ENCODE assay signal across 14 cellular contexts in the genomic region with DNA sequence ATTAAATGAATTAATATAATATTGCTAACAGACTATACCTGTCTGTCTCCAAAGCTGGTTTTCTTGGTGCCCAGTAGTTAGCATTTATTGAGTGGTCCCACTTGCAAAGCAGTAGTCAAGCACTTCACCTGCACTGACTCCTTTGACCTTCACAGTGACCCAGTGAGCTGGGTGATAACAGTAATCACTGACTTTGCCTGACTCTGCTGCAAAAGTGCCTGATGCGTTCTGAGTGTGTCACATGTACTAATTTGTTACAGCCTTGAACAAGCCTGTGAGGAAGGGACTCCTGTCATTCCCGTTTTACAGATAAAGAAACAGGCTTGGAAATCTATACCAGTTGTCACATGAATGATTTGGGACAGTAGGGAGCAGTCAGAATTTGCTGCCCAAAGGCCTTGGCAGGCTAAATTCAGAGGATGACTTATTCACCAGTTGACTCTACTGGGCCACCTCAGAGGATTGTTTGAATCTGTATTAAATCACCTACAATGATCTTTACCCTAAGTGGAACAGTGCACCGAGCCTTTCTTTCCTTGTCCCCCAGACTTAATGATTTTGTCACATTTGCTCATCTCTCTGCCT.
DNase-seq lines count a peak whose midpoint lies in the region; ATAC-seq and TF ChIP-seq lines count a peak whose summit lies in the region.
"Had no signal": no experiment of that assay in that cellular context is flagged by ENCODE, and none has a peak within 500 bp of the region (broad histone marks: within the 10 kb centered on the region; RNA-seq: fewer than 3 reads in every experiment).

No MANE protein-coding gene starts in this region.

- no peak for TF ChIP-seq CTCF in neural cell (IDR thresholded peaks at IDR 0.05; ENCODE audit: poor library complexity, severe bottlenecking)
- TF ChIP-seq CTCF in type B pancreatic cell (conservative IDR thresholded peaks at IDR 0.05) = no peak

- H3K27me3 ChIP-seq in neural cell (ENCODE audit: insufficient read depth, low read depth, low read length) = no peaks in the 10 kb centered on the region

- H3K36me3 Mint-ChIP-seq in type B pancreatic cell = peaks cover 6% of the 10 kb centered on the region
- H3K36me3 Mint-ChIP-seq: CD14-positive monocyte had no signal

- TF ChIP-seq RAD21 in neural cell (conservative IDR thresholded peaks at IDR 0.05) = no peak

- H3F3A ChIP-seq in neural cell (ENCODE audit: insufficient read depth, low read length, poor library complexity, severe bottlenecking) = peaks cover 3% of the 10 kb centered on the region

- no peak overlapping the region for H3K4me2 ChIP-seq in neural cell (ENCODE audit: low read length)

- H4K20me1 ChIP-seq in neural cell (ENCODE audit: insufficient read depth) = no peaks in the 10 kb centered on the region

- H3K9me3 Mint-ChIP-seq in type B pancreatic cell = no peaks in the 10 kb centered on the region
- H3K9me3 Mint-ChIP-seq: CD8-positive, alpha-beta T cell had no signal

- no peaks in the 10 kb centered on the region for H3K4me1 Mint-ChIP-seq in type B pancreatic cell (ENCODE audit: unreplicated experiment)
- H3K4me1 Mint-ChIP-seq: CD14-positive monocyte had no signal

- TF ChIP-seq EP300 in neural cell (conservative IDR thresholded peaks at IDR 0.05; ENCODE audit: poor library complexity, severe bottlenecking) = no peak

- H3K9me3 ChIP-seq in neural cell (ENCODE audit: low read length) = no peaks in the 10 kb centered on the region

- no peak overlapping the region for H3K4me3 Mint-ChIP-seq in type B pancreatic cell
- H3K4me3 Mint-ChIP-seq: CD8-positive, alpha-beta T cell had no signal

- no peak overlapping the region for H3K4me3 ChIP-seq in neural cell (ENCODE audit: low read length)

- H3K79me2 ChIP-seq in neural cell (replicated peaks; ENCODE audit: insufficient read depth, low read length) = no peaks in the 10 kb centered on the region

- H3K9ac ChIP-seq in neural cell (ENCODE audit: low read length) = no peak overlapping the region

- no peaks in the 10 kb centered on the region for H3K27me3 Mint-ChIP-seq in type B pancreatic cell

- no peak overlapping the region for H2AFZ ChIP-seq in neural cell (ENCODE audit: low read depth, low read length)

- intact Hi-C loops in Right ventricle myocardium superior (cut with DNase I) = no loop called here
- intact Hi-C loops in cardiac septum (cut with DNase I) = no loop called here

- H3K9me2 ChIP-seq in neural cell (ENCODE audit: insufficient read depth, low read length) = no peaks in the 10 kb centered on the region

- H3K27ac Mint-ChIP-seq in type B pancreatic cell = no peak overlapping the region
- H3K27ac Mint-ChIP-seq: CD8-positive, alpha-beta T cell had no signal

- peak; percentile 53 for ATAC-seq in Right ventricle myocardium superior (ENCODE audit: poor library complexity)
- ATAC-seq in HG02840 (IDR thresholded peaks at IDR 0.05; ENCODE audit: low FRiP score, unreplicated experiment) = no peak
- ATAC-seq: CD8-positive, alpha-beta T cell; HCT116 had no signal

- H3K27ac ChIP-seq in neural cell (ENCODE audit: low read length) = peak overlapping the region; percentile 64
- H3K27ac ChIP-seq: 22Rv1 had no signal

- no peaks in the 10 kb centered on the region for H3K36me3 ChIP-seq in neural cell (ENCODE audit: insufficient read depth, low read length)

- no peak for DNase-seq in Right ventricle myocardium superior
- DNase-seq in cardiac septum (ENCODE audit: low spot score) = no peak
- DNase-seq in ecto neural progenitor cell (ENCODE audit: low spot score) = peak; percentile 9
- peak; percentile 8 for DNase-seq in type B pancreatic cell (ENCODE audit: extremely low spot score, unreplicated experiment)
- no peak for DNase-seq in LoVo (ENCODE audit: low spot score)
- DNase-seq: COR-L47, DMS153, EL had no signal

TF ChIP-seq in neural cell, 6 proteins besides CTCF, POLR2A, EP300 and RAD21:
- TF ChIP-seq TAF1 (IDR thresholded peaks at IDR 0.05; ENCODE audit: low read depth) = no peak
TF ChIP-seq in neural cell: peak in this region for 0.

Comparison
In these comparisons a context has a peak if more than half of its experiments do, and no peak if none do; other contexts are left out.
1. DNase-seq: peak in ecto neural progenitor cell (single experiment) and type B pancreatic cell (single experiment); none in Right ventricle myocardium superior (single experiment), cardiac septum (single experiment) and LoVo (single experiment).